10 cellular contexts compared by ENCODE assay signal in genomic region chr6:36608788-36609563, GRCh38. TPM values are rescaled to one million over a fixed set of nuclear protein-coding genes. Genes with fewer than 3 reads are reported as not detected.
DNase-seq lines count a peak whose midpoint lies in the region; ATAC-seq and TF ChIP-seq lines count a peak whose summit lies in the region.
"Had no signal": no experiment of that assay in that cellular context is flagged by ENCODE, and none has a peak within 500 bp of the region (broad histone marks: within the 10 kb centered on the region; RNA-seq: fewer than 3 reads in every experiment).

No MANE protein-coding gene starts in this region.

- H3K18ac ChIP-seq in mesenchymal stem cell (ENCODE audit: low read depth in 1 of 2, low read length in 2 of 2), result no peak overlapping the region

- H3K79me1 ChIP-seq in mesenchymal stem cell (replicated peaks; ENCODE audit: low read length, poor library complexity, severe bottlenecking), result peaks cover 3% of the 10 kb centered on the region

- H3K27ac ChIP-seq in cardiac muscle cell (peak overlapping the region; percentile 68), mesenchymal stem cell (ENCODE audit: low read length, poor library complexity, severe bottlenecking) (peak overlapping the region; percentile 8), osteoblast (ENCODE audit: low read depth, low read length) (no peak overlapping the region)

- H4K91ac ChIP-seq in mesenchymal stem cell (ENCODE audit: low read length), result no peak overlapping the region

- WGBS in mesenchymal stem cell, result 93% methylated on average over 5 of the region's 5 CpGs

- no peak overlapping the region for H3K4ac ChIP-seq in mesenchymal stem cell (ENCODE audit: low read depth in 1 of 2, low read length in 2 of 2)

- peaks cover 49% of the 10 kb centered on the region for H3K36me3 Mint-ChIP-seq in activated naive CD8-positive, alpha-beta T cell treated with anti-CD3 and anti-CD28 coated beads, Interleukin-2, amount 10 ng/mL, durations not matched to agents 7 days and 5 days

- POLR2A ChIA-PET in activated naive CD8-positive, alpha-beta T cell treated with anti-CD3 and anti-CD28 coated beads, Interleukin-2, amount 10 ng/mL, durations not matched to agents 7 days and 5 days (lab: Charles Lee), result interaction anchor here (0.6 to 5.5 kb wide), 5 partner anchors 8 to 112 kb away, joined by 3 to 50 read pairs (median 3); no protein-coding TSS in a partner anchor

- no peak overlapping the region for H2BK120ac ChIP-seq in mesenchymal stem cell (ENCODE audit: low read depth, low read length)

- no peak overlapping the region for H3K4me3 ChIP-seq in cardiac muscle cell
- H3K4me3 ChIP-seq in mesenchymal stem cell (ENCODE audit: insufficient read depth in 1 of 2, low read depth in 1 of 2, low read length in 2 of 2), result no peak overlapping the region
- no peak overlapping the region for H3K4me3 ChIP-seq in osteoblast (ENCODE audit: insufficient read depth, low read length)

- H3K4me3 Mint-ChIP-seq in activated naive CD8-positive, alpha-beta T cell treated with anti-CD3 and anti-CD28 coated beads, Interleukin-2, amount 10 ng/mL, durations not matched to agents 7 days and 5 days, result no peak overlapping the region

- DNase-seq in cardiac muscle cell (ENCODE audit: low read depth in 1 of 2, low spot score in 1 of 2), result peak; percentile 52 to 58
- DNase-seq in cardiac septum (ENCODE audit: low spot score), result no peak
- DNase-seq in activated naive CD8-positive, alpha-beta T cell treated with anti-CD3 and anti-CD28 coated beads, Interleukin-2, amount 10 ng/mL, durations not matched to agents 7 days and 5 days, result no peak
- no peak for DNase-seq in mesenchymal stem cell
- no peak for DNase-seq in NCI-H2196 treated with DMSO at 0.1 percent for 48 hours (lab: John Stamatoyannopoulos, UW; ENCODE audit: unreplicated experiment)
- no peak for DNase-seq in osteoblast (ENCODE audit: insufficient read length, low spot score, missing footprints)
- DNase-seq: MV-4-11, SHP77 had no signal

- H3K27me3 ChIP-seq in cardiac muscle cell (no peaks in the 10 kb centered on the region), mesenchymal stem cell (ENCODE audit: control insufficient read depth in 1 of 2, insufficient read depth in 1 of 2, low read length in 2 of 2) (no peaks in the 10 kb centered on the region), osteoblast (ENCODE audit: insufficient read depth, low read length) (no peaks in the 10 kb centered on the region)

- H3K36me3 ChIP-seq in cardiac muscle cell (peaks cover 53% of the 10 kb centered on the region), mesenchymal stem cell (ENCODE audit: control insufficient read depth in 1 of 2, insufficient read depth in 2 of 2, low read depth in 1 of 2, low read length in 2 of 2) (peaks cover 53 to 88% of the 10 kb centered on the region in 2 experiments), osteoblast (ENCODE audit: insufficient read depth, low read length) (peaks cover 71% of the 10 kb centered on the region)

- H3K9ac ChIP-seq in mesenchymal stem cell (ENCODE audit: low read length), result no peak overlapping the region

- H3K4me1 Mint-ChIP-seq in activated naive CD8-positive, alpha-beta T cell treated with anti-CD3 and anti-CD28 coated beads, Interleukin-2, amount 10 ng/mL, durations not matched to agents 7 days and 5 days, result peaks cover 33% of the 10 kb centered on the region

- H3K79me2 ChIP-seq in osteoblast (ENCODE audit: insufficient read depth, low read length), result peaks cover 24% of the 10 kb centered on the region

- ATAC-seq in activated naive CD8-positive, alpha-beta T cell treated with anti-CD3 and anti-CD28 coated beads, Interleukin-2, amount 10 ng/mL, durations not matched to agents 7 days and 5 days (ENCODE audit: low read depth), result no peak
- ATAC-seq in GM18520 (IDR thresholded peaks at IDR 0.05; ENCODE audit: unreplicated experiment) (no peak), HG03196 (IDR thresholded peaks at IDR 0.05; ENCODE audit: unreplicated experiment) (no peak)

- H3K14ac ChIP-seq in mesenchymal stem cell (ENCODE audit: low read length in 2 of 2), result no peak overlapping the region

- no peaks in the 10 kb centered on the region for H3K27me3 Mint-ChIP-seq in activated naive CD8-positive, alpha-beta T cell treated with anti-CD3 and anti-CD28 coated beads, Interleukin-2, amount 10 ng/mL, durations not matched to agents 7 days and 5 days

- H4K8ac ChIP-seq in mesenchymal stem cell (ENCODE audit: low read length), result no peak overlapping the region

- no peak overlapping the region for H2BK12ac ChIP-seq in mesenchymal stem cell (ENCODE audit: low read length in 2 of 2)

- no peak overlapping the region for H2AFZ ChIP-seq in mesenchymal stem cell (ENCODE audit: low read depth, low read length)
- no peak overlapping the region for H2AFZ ChIP-seq in osteoblast (ENCODE audit: low read length)

- H2BK5ac ChIP-seq in mesenchymal stem cell (ENCODE audit: low read depth, low read length, poor library complexity, severe bottlenecking), result no peak overlapping the region

- peak overlapping the region; percentile 24 for H3K27ac Mint-ChIP-seq in activated naive CD8-positive, alpha-beta T cell treated with anti-CD3 and anti-CD28 coated beads, Interleukin-2, amount 10 ng/mL, durations not matched to agents 7 days and 5 days

- H3K9me3 Mint-ChIP-seq in activated naive CD8-positive, alpha-beta T cell treated with anti-CD3 and anti-CD28 coated beads, Interleukin-2, amount 10 ng/mL, durations not matched to agents 7 days and 5 days, result no peaks in the 10 kb centered on the region

- H3K9me3 ChIP-seq in cardiac muscle cell (ENCODE audit: low read depth) (no peaks in the 10 kb centered on the region), mesenchymal stem cell (ENCODE audit: control insufficient read depth, low read length) (no peaks in the 10 kb centered on the region), osteoblast (ENCODE audit: low read depth, low read length) (no peaks in the 10 kb centered on the region)

- no peak overlapping the region for H2AK5ac ChIP-seq in mesenchymal stem cell (ENCODE audit: low read length, severe bottlenecking)

- peaks cover 67% of the 10 kb centered on the region for H4K20me1 ChIP-seq in osteoblast (ENCODE audit: insufficient read depth, low read length)

- H3K4me1 ChIP-seq in cardiac muscle cell (ENCODE audit: low read depth) (peaks cover 28% of the 10 kb centered on the region), mesenchymal stem cell (ENCODE audit: control insufficient read depth, insufficient read depth, low read depth, low read length) (peaks cover 4% of the 10 kb centered on the region), osteoblast (ENCODE audit: insufficient read depth, low read length) (peaks cover 27% of the 10 kb centered on the region)

- H3K4me2 ChIP-seq in mesenchymal stem cell (ENCODE audit: low read length, poor library complexity, severe bottlenecking), result no peak overlapping the region
- no peak overlapping the region for H3K4me2 ChIP-seq in osteoblast (ENCODE audit: insufficient read depth, low read length)

- H3K23ac ChIP-seq in mesenchymal stem cell (ENCODE audit: low read length in 2 of 2), result no peak overlapping the region

- intact Hi-C loops in cardiac septum (cut with DNase I), result no loop called here

- TF ChIP-seq CTCF in cardiac muscle cell (IDR thresholded peaks at IDR 0.05; ENCODE audit: low read depth, low read length) (no peak), osteoblast (IDR thresholded peaks at IDR 0.05; ENCODE audit: extremely low read depth, low read depth, low read length) (no peak)

- H2BK15ac ChIP-seq in mesenchymal stem cell (ENCODE audit: low read depth, poor library complexity, severe bottlenecking), result no peak overlapping the region

RNA-seq across cellular contexts. Expression of gene SRSF3, which starts 14.8 kb away (rescaled TPM):
- total RNA-seq in cardiac muscle cell (122 and 127 TPM in 2 replicates), cardiac septum (148 TPM), osteoblast (236 and 289 TPM in 2 replicates)
- polyA plus RNA-seq in cardiac muscle cell, result 160 and 184 TPM in 2 replicates
- 100 to 1,000 TPM; 389 to 396 TPM for total RNA-seq in activated naive CD8-positive, alpha-beta T cell treated with anti-CD3 and anti-CD28 coated beads, Interleukin-2, amount 10 ng/mL, durations not matched to agents 7 days and 5 days
- polyA plus RNA-seq in mesenchymal stem cell (2013, experiment 1 of 2), result 146 TPM
- 152 TPM for polyA plus RNA-seq in mesenchymal stem cell (2013, experiment 2 of 2)

Comparison
In these comparisons a context has a peak if more than half of its experiments do, and no peak if none do; other contexts are left out.
1. DNase-seq: peak in cardiac muscle cell (2 of 2); none in cardiac septum (single experiment), activated naive CD8-positive, alpha-beta T cell treated with anti-CD3 and anti-CD28 coated beads, Interleukin-2, amount 10 ng/mL, durations not matched to agents 7 days and 5 days (single experiment), mesenchymal stem cell (single experiment), NCI-H2196 treated with DMSO at 0.1 percent for 48 hours (single experiment) and osteoblast (single experiment).